9 cellular contexts compared by ENCODE assay signal in genomic region chr6:85403331-85404015, GRCh38. TPM values are rescaled to one million over a fixed set of nuclear protein-coding genes. Genes with fewer than 3 reads are reported as not detected.
A peak's percentile ranks its signal among the peaks of the same experiment; 100 is the strongest.
DNase-seq lines count a peak whose midpoint lies in the region; ATAC-seq and TF ChIP-seq lines count a peak whose summit lies in the region.
"Had no signal": no experiment of that assay in that cellular context is flagged by ENCODE, and none has a peak within 500 bp of the region (broad histone marks: within the 10 kb centered on the region; RNA-seq: fewer than 3 reads in every experiment).

No MANE protein-coding gene starts in this region.

- H3K4me1 ChIP-seq in ES-I3 (ENCODE audit: insufficient read depth, low read length) (peaks cover 47% of the 10 kb centered on the region), PC-3 (ENCODE audit: insufficient read depth, low read length) (peaks cover 48% of the 10 kb centered on the region), trophoblast cell (ENCODE audit: control insufficient read depth in 1 of 2, insufficient read depth in 2 of 2, low read length in 2 of 2) (peaks cover 21 to 24% of the 10 kb centered on the region in 2 experiments)

- no peaks in the 10 kb centered on the region for H4K20me1 ChIP-seq in PC-3 (ENCODE audit: low read length)

- peak overlapping the region; percentile 43 for H3K4me3 ChIP-seq in PC-3 (ENCODE audit: low read length)
- no peak overlapping the region for H3K4me3 ChIP-seq in epithelial cell of esophagus (ENCODE audit: low read length)
- H3K4me3 ChIP-seq in trophoblast cell (ENCODE audit: low read depth, low read length) = no peak overlapping the region

- peak overlapping the region; percentile 74 for H3K4me2 ChIP-seq in PC-3 (ENCODE audit: low read length)
- H3K4me2 ChIP-seq in trophoblast cell (ENCODE audit: low read length) = peak overlapping the region; percentile 10

- no peaks in the 10 kb centered on the region; the same call in 1 of the 2 replicates for H3K9me3 ChIP-seq in ES-I3 (ENCODE audit: control insufficient read depth, insufficient read depth, low read length)
- no peaks in the 10 kb centered on the region for H3K9me3 ChIP-seq in PC-3 (ENCODE audit: low read length)
- H3K9me3 ChIP-seq in trophoblast cell (ENCODE audit: insufficient read depth, low read depth, low read length) = no peaks in the 10 kb centered on the region

- peak overlapping the region; percentile 87 for H3K14ac ChIP-seq in trophoblast cell (ENCODE audit: low read length)

- no peaks in the 10 kb centered on the region for H3K9me2 ChIP-seq in PC-3 (replicated peaks; ENCODE audit: low read length)

- no peaks in the 10 kb centered on the region for H3K36me3 ChIP-seq in ES-I3 (ENCODE audit: insufficient read depth, low read length)
- no peaks in the 10 kb centered on the region for H3K36me3 ChIP-seq in PC-3 (ENCODE audit: low read depth, low read length)
- no peaks in the 10 kb centered on the region for H3K36me3 ChIP-seq in trophoblast cell (ENCODE audit: control insufficient read depth in 1 of 2, insufficient read depth in 2 of 2, low read length in 2 of 2)

- peak overlapping the region; percentile 65 for H4K91ac ChIP-seq in trophoblast cell (ENCODE audit: low read depth, low read length)

- WGBS in trophoblast cell (ENCODE audit: extremely low coverage, insufficient coverage, insufficient read length) = no CpG with 5 or more reads among the region's 2 CpGs

- H2AFZ ChIP-seq in PC-3 (ENCODE audit: low read length) (peak overlapping the region; percentile 29; the same call in 1 of the 2 replicates), trophoblast cell (ENCODE audit: insufficient read depth, low read length, poor library complexity) (peak overlapping the region; percentile 52)

- H3K4ac ChIP-seq in trophoblast cell (ENCODE audit: low read depth, low read length) = peak overlapping the region; percentile 33

- H3K79me2 ChIP-seq in PC-3 (ENCODE audit: low read length) = no peaks in the 10 kb centered on the region
- no peaks in the 10 kb centered on the region for H3K79me2 ChIP-seq in trophoblast cell (ENCODE audit: control insufficient read depth, insufficient read depth, low read length, poor library complexity)

- ATAC-seq in PC-3 (peak; percentile 69), GM21526 (IDR thresholded peaks at IDR 0.05; ENCODE audit: low FRiP score, unreplicated experiment) (no peak)

- H2BK120ac ChIP-seq in trophoblast cell (ENCODE audit: insufficient read depth, low read length, poor library complexity) = peak overlapping the region; percentile 76

- peak; percentile 77 for DNase-seq in PC-3
- DNase-seq in epithelial cell of esophagus (ENCODE audit: low read depth) = peak; percentile 90
- DNase-seq in trophoblast cell = peak; percentile 43 to 77
- DNase-seq in DMS 273 treated with DMSO at 0.1 percent for 48 hours (lab: John Stamatoyannopoulos, UW) = no peak
- DNase-seq in DMS 273 (lab: John Stamatoyannopoulos, UW; ENCODE audit: unreplicated experiment) = no peak
- no peak for DNase-seq in D341Med (ENCODE audit: low spot score)
- DNase-seq: NCI-H1694 treated with DMSO at 0.1 percent for 48 hours had no signal

- H3K79me1 ChIP-seq in trophoblast cell (ENCODE audit: low read length) = peaks cover 10% of the 10 kb centered on the region

- POLR2A ChIA-PET in PC-3 (lab: Charles Lee; ENCODE audit: unreplicated experiment) = interaction anchor here (0.7 kb wide), 1 partner anchor 46 kb away, joined by 3 read pairs; the partner anchor contains the start of gene NT5E

- no peak overlapping the region for H4K12ac ChIP-seq in trophoblast cell (ENCODE audit: low read depth, low read length)

- no peaks in the 10 kb centered on the region for H3K27me3 ChIP-seq in PC-3 (ENCODE audit: low read length)
- no peaks in the 10 kb centered on the region for H3K27me3 ChIP-seq in trophoblast cell (ENCODE audit: insufficient read depth, low read length)

- TF ChIP-seq CTCF in PC-3 (conservative IDR thresholded peaks at IDR 0.05; ENCODE audit: low read depth, low read length) (no peak), epithelial cell of esophagus (IDR thresholded peaks at IDR 0.05; ENCODE audit: insufficient read depth, low read depth, low read length, missing control alignments) (no peak)

- peaks cover 4% of the 10 kb centered on the region for H3F3A ChIP-seq in PC-3 (ENCODE audit: low read length, unreplicated experiment)

- intact Hi-C loops in PC-3 (cut with micrococcal nuclease) = loop anchor here (1.0 to 2.0 kb wide), 4 partner anchors 42 to 61 kb away; partner anchors contain the start of gene NT5E

- H2BK12ac ChIP-seq in trophoblast cell (ENCODE audit: low read length) = peak overlapping the region; percentile 96

- H2AK5ac ChIP-seq in trophoblast cell (ENCODE audit: low read length) = peak overlapping the region; percentile 75

- H2BK5ac ChIP-seq in trophoblast cell (ENCODE audit: low read depth, low read length, poor library complexity) = peak overlapping the region; percentile 26

- peak overlapping the region; percentile 70 for H4K8ac ChIP-seq in trophoblast cell (ENCODE audit: low read depth, low read length)

- BruUV-seq in PC-3 (replicated peaks; lab: Mats Ljungman, UMichigan) = no TSS peak

- CTCF ChIA-PET in PC-3 (lab: Charles Lee) = interaction anchor here (1.2 kb wide), 1 partner anchor 79 kb away, joined by 3 read pairs; no protein-coding TSS in a partner anchor

- H3K9ac ChIP-seq in ES-I3 (ENCODE audit: low read depth, low read length) = peak overlapping the region; percentile 7; the same call in 1 of the 2 replicates
- H3K9ac ChIP-seq in PC-3 (ENCODE audit: low read length) = peak overlapping the region; percentile 67
- no peak overlapping the region for H3K9ac ChIP-seq in trophoblast cell (ENCODE audit: low read length)

- H3K27ac ChIP-seq in PC-3 (ENCODE audit: low read length) = peak overlapping the region; percentile 95
- peak overlapping the region; percentile 42 for H3K27ac ChIP-seq in trophoblast cell (ENCODE audit: low read depth, low read length)

- no peak overlapping the region for H3K18ac ChIP-seq in trophoblast cell (ENCODE audit: low read length)

- H3K23ac ChIP-seq in trophoblast cell (ENCODE audit: low read length) = no peak overlapping the region

RNA-seq across cellular contexts. Expression of gene NT5E, which starts 46.4 kb away (rescaled TPM):
- 9.0 and 15.8 TPM in 2 replicates for total RNA-seq in PC-3 (2014; rRNA removed)
- polyA plus RNA-seq in trophoblast cell (2013) = 0.22 and 0.33 TPM in 2 replicates

Comparison
In these comparisons a context has a peak if more than half of its experiments do, and no peak if none do; other contexts are left out.
1. DNase-seq: peak in PC-3 (single experiment), epithelial cell of esophagus (single experiment) and trophoblast cell (2 of 2); none in DMS 273 treated with DMSO at 0.1 percent for 48 hours (single experiment), DMS 273 (single experiment) and D341Med (single experiment).